11 cellular contexts compared by ENCODE assay signal in genomic region chr6:40539853-40540252, GRCh38. TPM values are rescaled to one million over a fixed set of nuclear protein-coding genes. Genes with fewer than 3 reads are reported as not detected.
"Had no signal": no experiment of that assay in that cellular context is flagged by ENCODE, and none has a peak within 500 bp of the region (broad histone marks: within the 10 kb centered on the region; RNA-seq: fewer than 3 reads in every experiment).

No MANE protein-coding gene starts in this region.

- H3K4me3 ChIP-seq: GM23248, GM23338, HAP-1 had no signal

- DNase-seq: GM23248, GOT3, H7, H9, HCEC 1CT, HFFc6 had no signal

- H3K9me3 Mint-ChIP-seq: GM23338, H9, HFFc6 had no signal

- H3K4me2 ChIP-seq: GM23338 had no signal

- H2AFZ ChIP-seq: GM23248, GM23338 had no signal

- H3K27ac ChIP-seq: GM23248 had no signal

- H3K9ac ChIP-seq: GM23248 had no signal

- H3K4me3 Mint-ChIP-seq: GM23338, H9, HFFc6 had no signal

- H3K4me1 ChIP-seq: HAP-1 had no signal

- ATAC-seq: GM23338, HCT116 had no signal

- FAIRE-seq: H54 had no signal

- H3K36me3 ChIP-seq: HAP-1 had no signal

- H3K27ac Mint-ChIP-seq: GM23338, HFFc6 had no signal

- H3K9me3 ChIP-seq: HAP-1 had no signal

RNA-seq across cellular contexts. Expression of gene LRFN2, which starts 47.3 kb away (rescaled TPM):
- total RNA-seq: GM23248, H4, HFFc6 had no signal
- polyA plus RNA-seq: GM23248 had no signal
